Comparison of ENCODE assay signal across 1 cellular context in genomic region chr7:29987083-29987482, GRCh38.
TF ChIP-seq lines count a peak whose summit lies in the region.

No MANE protein-coding gene starts in this region.

TF ChIP-seq in HepG2, 621 proteins besides CTCF, POLR2A, EP300 and RAD21 (continued from another document):
- no peak for TF ChIP-seq KLF9 (CRISPR knock-in tag; IDR thresholded peaks at IDR 0.05; ENCODE audit: low read depth)
- no peak for TF ChIP-seq FOXP1 (IDR thresholded peaks at IDR 0.05)
- peak; percentile 35; the same call in 1 of the 2 replicates for TF ChIP-seq FOXP1 (CRISPR knock-in tag; IDR thresholded peaks at IDR 0.05)
- peak; percentile 41; the same call in 1 of the 2 replicates for TF ChIP-seq HOMEZ (CRISPR knock-in tag; IDR thresholded peaks at IDR 0.05; ENCODE audit: low read depth)
- no peak for TF ChIP-seq ZNF407 (CRISPR knock-in tag; IDR thresholded peaks at IDR 0.05; ENCODE audit: not compliant biosample characterization)
- peak; percentile 69 for TF ChIP-seq FOSL2 (CRISPR knock-in tag; IDR thresholded peaks at IDR 0.05)
- TF ChIP-seq MED1 (CRISPR knock-in tag; IDR thresholded peaks at IDR 0.05) = peak; percentile 28; the same call in 1 of the 2 replicates
- TF ChIP-seq PPARG (CRISPR knock-in tag; conservative IDR thresholded peaks at IDR 0.05) = peak; percentile 88
- no peak for TF ChIP-seq WIZ (CRISPR knock-in tag; IDR thresholded peaks at IDR 0.05)
- TF ChIP-seq BRD4 (CRISPR knock-in tag; IDR thresholded peaks at IDR 0.05) = no peak
- peak; percentile 34; the same call in 1 of the 2 replicates for TF ChIP-seq RARA (CRISPR knock-in tag; IDR thresholded peaks at IDR 0.05)
- peak; percentile 77 for TF ChIP-seq RXRB (CRISPR knock-in tag; IDR thresholded peaks at IDR 0.05; ENCODE audit: borderline replicate concordance)
- TF ChIP-seq MEIS2 (CRISPR knock-in tag; IDR thresholded peaks at IDR 0.05) = no peak
- TF ChIP-seq ARID5B (CRISPR knock-in tag; IDR thresholded peaks at IDR 0.05) = peak; percentile 38; the same call in 1 of the 2 replicates
- TF ChIP-seq FOXA3 (CRISPR knock-in tag; IDR thresholded peaks at IDR 0.05) = peak; percentile 70
- TF ChIP-seq TBP (CRISPR knock-in tag; IDR thresholded peaks at IDR 0.05) = no peak
- TF ChIP-seq, protein P1, sequence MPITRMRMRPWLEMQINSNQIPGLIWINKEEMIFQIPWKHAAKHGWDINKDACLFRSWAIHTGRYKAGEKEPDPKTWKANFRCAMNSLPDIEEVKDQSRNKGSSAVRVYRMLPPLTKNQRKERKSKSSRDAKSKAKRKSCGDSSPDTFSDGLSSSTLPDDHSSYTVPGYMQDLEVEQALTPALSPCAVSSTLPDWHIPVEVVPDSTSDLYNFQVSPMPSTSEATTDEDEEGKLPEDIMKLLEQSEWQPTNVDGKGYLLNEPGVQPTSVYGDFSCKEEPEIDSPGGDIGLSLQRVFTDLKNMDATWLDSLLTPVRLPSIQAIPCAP (CRISPR knock-in tag; IDR thresholded peaks at IDR 0.05; ENCODE audit: low read depth) = no peak
- TF ChIP-seq MEF2D (CRISPR knock-in tag; IDR thresholded peaks at IDR 0.05) = peak; percentile 95
- no peak for TF ChIP-seq ZFX (CRISPR knock-in tag; IDR thresholded peaks at IDR 0.05; ENCODE audit: low read depth)
- TF ChIP-seq NR2F6 (IDR thresholded peaks at IDR 0.05) = peak; percentile 19; the same call in 1 of the 2 replicates
- peak; percentile 14; the same call in 1 of the 2 replicates for TF ChIP-seq NR2F6 (CRISPR knock-in tag; IDR thresholded peaks at IDR 0.05)
- TF ChIP-seq FOXA1 (IDR thresholded peaks at IDR 0.05) = no peak
- TF ChIP-seq FOXA1 (CRISPR knock-in tag; IDR thresholded peaks at IDR 0.05) = 0 out of 2 replicates have a peak, but pooled peaks have one; percentile 19
- TF ChIP-seq ZNF781 (CRISPR knock-in tag; IDR thresholded peaks at IDR 0.05; ENCODE audit: borderline replicate concordance, not compliant biosample characterization) = no peak
- TF ChIP-seq ELF4 (CRISPR knock-in tag; IDR thresholded peaks at IDR 0.05; ENCODE audit: borderline replicate concordance) = 0 out of 2 replicates have a peak, but pooled peaks have one; percentile 1
- peak; percentile 13; the same call in 1 of the 2 replicates for TF ChIP-seq SOX5 (CRISPR knock-in tag; IDR thresholded peaks at IDR 0.05; ENCODE audit: borderline replicate concordance)
- TF ChIP-seq TOE1 (CRISPR knock-in tag; IDR thresholded peaks at IDR 0.05) = no peak
TF ChIP-seq in HepG2: peak in this region for 17.
